Comparison of ENCODE assay signal across 20 cellular contexts in genomic region chr1:246427611-246428010, GRCh38.
DNase-seq lines count a peak whose midpoint lies in the region; FAIRE-seq and TF ChIP-seq lines count a peak whose summit lies in the region.
"Had no signal": no experiment of that assay in that cellular context is flagged by ENCODE, and none has a peak within 500 bp of the region (broad histone marks: within the 10 kb centered on the region; RNA-seq: fewer than 3 reads in every experiment).

No MANE protein-coding gene starts in this region.

- no peaks in the 10 kb centered on the region for H3K27me3 Mint-ChIP-seq in T-helper 2 cell treated with Interferon-gamma antibody and Interleukin-4, amounts not matched to agents 5 μg/mL and 100 μg/mL, for 36 hours (ENCODE audit: low read depth)
- no peaks in the 10 kb centered on the region for H3K27me3 Mint-ChIP-seq in activated CD4-positive, alpha-beta T cell treated with anti-CD3 and anti-CD28 coated beads, Interleukin-2, amount 10 ng/mL, durations not matched to agents 7 days and 5 days

- peaks cover 4% of the 10 kb centered on the region for H3K9me3 Mint-ChIP-seq in T-helper 2 cell treated with Interferon-gamma antibody and Interleukin-4, amounts not matched to agents 5 μg/mL and 100 μg/mL, for 36 hours
- H3K9me3 Mint-ChIP-seq in activated CD4-positive, alpha-beta T cell treated with anti-CD3 and anti-CD28 coated beads, Interleukin-2, amount 10 ng/mL, durations not matched to agents 7 days and 5 days, result peaks cover 4% of the 10 kb centered on the region
- H3K9me3 Mint-ChIP-seq: endodermal cell had no signal

- peaks cover 14% of the 10 kb centered on the region for H3K4me1 Mint-ChIP-seq in T-helper 2 cell treated with Interferon-gamma antibody and Interleukin-4, amounts not matched to agents 5 μg/mL and 100 μg/mL, for 36 hours (ENCODE audit: low read depth)
- H3K4me1 Mint-ChIP-seq in activated CD4-positive, alpha-beta T cell treated with anti-CD3 and anti-CD28 coated beads, Interleukin-2, amount 10 ng/mL, durations not matched to agents 7 days and 5 days, result no peaks in the 10 kb centered on the region

- no peak for TF ChIP-seq CTCF in GM13976 (IDR thresholded peaks at IDR 0.05; ENCODE audit: borderline replicate concordance, control extremely low read depth, extremely low read depth, insufficient read depth, missing control alignments)

- H3K4me3 Mint-ChIP-seq in T-helper 2 cell treated with Interferon-gamma antibody and Interleukin-4, amounts not matched to agents 5 μg/mL and 100 μg/mL, for 36 hours, result no peak overlapping the region
- H3K4me3 Mint-ChIP-seq in activated CD4-positive, alpha-beta T cell treated with anti-CD3 and anti-CD28 coated beads, Interleukin-2, amount 10 ng/mL, durations not matched to agents 7 days and 5 days, result no peak overlapping the region
- H3K4me3 Mint-ChIP-seq: endodermal cell had no signal

- POLR2A ChIA-PET in activated CD4-positive, alpha-beta T cell treated with anti-CD3 and anti-CD28 coated beads, Interleukin-2, amount 10 ng/mL, durations not matched to agents 7 days and 5 days (lab: Charles Lee), result no interaction called here

- in situ Hi-C loops in GM13976 (cut with MboI; ENCODE audit: low sequenced_read_pairs, unreplicated experiment), result no loop called here

- peak; percentile 47 for DNase-seq in EL
- DNase-seq in HTR-8/SVneo (ENCODE audit: insufficient read length, low spot score), result no peak
- DNase-seq in T-helper 2 cell treated with Interferon-gamma antibody and Interleukin-4, amounts not matched to agents 5 μg/mL and 100 μg/mL, for 36 hours (ENCODE audit: low spot score), result peak; percentile 5
- peak; percentile 90 for DNase-seq in kidney tubule cell (ENCODE audit: low spot score)
- DNase-seq in activated CD4-positive, alpha-beta T cell treated with anti-CD3 and anti-CD28 coated beads, Interleukin-2, amount 10 ng/mL, durations not matched to agents 7 days and 5 days, result no peak
- DNase-seq in effector CD4-positive, alpha-beta T cell, result no peak
- no peak for DNase-seq in GM13976 (ENCODE audit: low spot score)
- DNase-seq: activated CD4-positive, alpha-beta T cell treated with anti-CD3 and anti-CD28 coated beads, Interleukin-2, amount 50 U/mL, for 48 hours; endodermal cell; KG1; left cardiac atrium; midbrain; NCI-H1694; SHP77 treated with DMSO at 0.1 percent for 48 hours; sigmoid colon; stimulated activated CD4-positive, alpha-beta T cell treated with anti-CD3 and anti-CD28 coated beads, Interleukin-4, amount 100 ng/mL, for 24 hours; stimulated activated CD8-positive, alpha-beta memory T cell treated with anti-CD3 and anti-CD28 coated beads, Interleukin-4, amount 100 ng/mL, for 48 hours; T-helper 9 cell; testis had no signal

- CTCF ChIA-PET in activated CD4-positive, alpha-beta T cell treated with anti-CD3 and anti-CD28 coated beads, Interleukin-2, amount 10 ng/mL, durations not matched to agents 7 days and 5 days (lab: Charles Lee), result no interaction called here

- H3K36me3 Mint-ChIP-seq in T-helper 2 cell treated with Interferon-gamma antibody and Interleukin-4, amounts not matched to agents 5 μg/mL and 100 μg/mL, for 36 hours (ENCODE audit: low read depth), result peaks cover 6% of the 10 kb centered on the region
- no peaks in the 10 kb centered on the region for H3K36me3 Mint-ChIP-seq in activated CD4-positive, alpha-beta T cell treated with anti-CD3 and anti-CD28 coated beads, Interleukin-2, amount 10 ng/mL, durations not matched to agents 7 days and 5 days (ENCODE audit: low read depth)

- FAIRE-seq in HTR-8/SVneo (lab: Jason Lieb, UNC), result peak; percentile 9

- no peak overlapping the region for H3K27ac Mint-ChIP-seq in T-helper 2 cell treated with Interferon-gamma antibody and Interleukin-4, amounts not matched to agents 5 μg/mL and 100 μg/mL, for 36 hours
- no peak overlapping the region for H3K27ac Mint-ChIP-seq in activated CD4-positive, alpha-beta T cell treated with anti-CD3 and anti-CD28 coated beads, Interleukin-2, amount 10 ng/mL, durations not matched to agents 7 days and 5 days
- H3K27ac Mint-ChIP-seq: activated T-helper 2 cell treated with anti-CD3 and anti-CD28 coated beads, Interferon-gamma antibody, Interleukin-2, Interleukin-4, amounts not matched to agents 10 μg/mL and 5 μg/mL and 100 μg/mL, durations not matched to agents 14 hours and 24 hours and 36 hours; endodermal cell had no signal

Comparison
In these comparisons a context has a peak if more than half of its experiments do, and no peak if none do; other contexts are left out.
1. DNase-seq: peak in EL (single experiment), T-helper 2 cell treated with Interferon-gamma antibody and Interleukin-4, amounts not matched to agents 5 μg/mL and 100 μg/mL, for 36 hours (single experiment) and kidney tubule cell (single experiment); none in HTR-8/SVneo (single experiment), activated CD4-positive, alpha-beta T cell treated with anti-CD3 and anti-CD28 coated beads, Interleukin-2, amount 10 ng/mL, durations not matched to agents 7 days and 5 days (single experiment), effector CD4-positive, alpha-beta T cell (single experiment) and GM13976 (single experiment).